24 cellular contexts compared by ENCODE assay signal in the genomic region with DNA sequence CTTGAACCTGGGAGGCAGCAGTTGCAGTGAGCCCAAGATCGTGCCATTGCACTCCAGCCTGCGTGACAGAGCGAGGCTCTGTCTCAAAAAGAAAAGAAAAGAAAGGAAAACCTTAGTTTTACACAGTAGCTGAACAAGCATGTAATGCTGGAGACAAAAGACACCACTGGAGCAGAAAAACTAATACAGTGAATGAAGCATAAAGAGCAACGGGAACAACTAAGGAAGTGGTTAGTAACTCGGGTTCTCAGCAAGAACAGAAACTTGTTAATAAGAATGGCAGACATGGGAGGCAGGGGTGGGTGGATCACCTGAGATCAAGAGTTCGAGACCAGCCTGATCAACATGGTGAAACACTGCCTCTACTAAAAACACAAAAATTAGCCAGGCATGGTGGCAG.
"Had no signal": no experiment of that assay in that cellular context is flagged by ENCODE, and none has a peak within 500 bp of the region (broad histone marks: within the 10 kb centered on the region; RNA-seq: fewer than 3 reads in every experiment).

No MANE protein-coding gene starts in this region.

- H3K36me3 ChIP-seq: neutrophil, pancreas, prostate gland, right lobe of liver, sigmoid colon, stomach, thoracic aorta, thyroid gland, tibial nerve, upper lobe of left lung, vagina had no signal

- H3K4me1 ChIP-seq: pancreas, prostate gland, right lobe of liver, sigmoid colon, stomach, thyroid gland, tibial nerve, upper lobe of left lung, vagina had no signal

- H3K9me3 ChIP-seq: neutrophil, pancreas, prostate gland, right lobe of liver, sigmoid colon, stomach, thoracic aorta, thyroid gland, tibial nerve, upper lobe of left lung, vagina had no signal

- H3K27ac ChIP-seq: neutrophil, pancreas, prostate gland, right lobe of liver, sigmoid colon, stomach, thoracic aorta, thyroid gland, tibial nerve, upper lobe of left lung, vagina had no signal

- H3K27me3 ChIP-seq: neutrophil, pancreas, right lobe of liver, sigmoid colon, stomach, thyroid gland, tibial nerve, upper lobe of left lung, vagina had no signal

- H3K4me3 ChIP-seq: pancreas, prostate gland, right lobe of liver, sigmoid colon, stomach, thoracic aorta, thyroid gland, tibial nerve, upper lobe of left lung, vagina had no signal

- ATAC-seq: natural killer cell treated with Interleukin-12 subunit alpha and Interleukin-12 subunit beta and Interleukin-15 and Interleukin-18, amount 100 ng/mL, for 72 hours; pancreas; right cardiac atrium; right lobe of liver; stimulated activated effector memory CD8-positive, alpha-beta T cell treated with anti-CD3 and anti-CD28 coated beads, Interleukin-12 subunit alpha, Interleukin-12 subunit beta, amount 100 ng/mL, for 72 hours; stimulated activated naive B cell treated with anti-CD40 and anti-IgM and Interleukin-4, amounts not matched to agents 10 μg/mL and 1 μg/mL and 100 μg/mL, for 72 hours had no signal

- DNase-seq: nephron progenitor cell; nucleus accumbens; pancreas; right cardiac atrium; right lobe of liver; sigmoid colon; small intestine; stimulated activated CD4-positive, alpha-beta T cell treated with anti-CD3 and anti-CD28 coated beads, Interleukin-15, amount 100 ng/mL, for 24 hours; stimulated activated CD4-positive, alpha-beta T cell treated with anti-CD3 and anti-CD28 coated beads, Interleukin-2, amount 100 ng/mL, for 24 hours; stimulated activated CD4-positive, alpha-beta T cell treated with anti-CD3 and anti-CD28 coated beads, Interleukin-2, amount 100 ng/mL, for 48 hours; stimulated activated CD4-positive, alpha-beta T cell treated with anti-CD3 and anti-CD28 coated beads, Interleukin-4, amount 100 ng/mL, for 24 hours; stimulated activated naive B cell treated with anti-CD40 and anti-IgM and Interleukin-4, amounts not matched to agents 10 μg/mL and 1 μg/mL and 100 μg/mL, for 72 hours; stimulated activated naive CD4-positive, alpha-beta T cell treated with Interleukin-2 at 50 U/mL for 16 hours; stomach; thyroid gland; trophoblast cell; upper lobe of left lung had no signal
